Comparison of ENCODE assay signal across 7 cellular contexts in the genomic region with DNA sequence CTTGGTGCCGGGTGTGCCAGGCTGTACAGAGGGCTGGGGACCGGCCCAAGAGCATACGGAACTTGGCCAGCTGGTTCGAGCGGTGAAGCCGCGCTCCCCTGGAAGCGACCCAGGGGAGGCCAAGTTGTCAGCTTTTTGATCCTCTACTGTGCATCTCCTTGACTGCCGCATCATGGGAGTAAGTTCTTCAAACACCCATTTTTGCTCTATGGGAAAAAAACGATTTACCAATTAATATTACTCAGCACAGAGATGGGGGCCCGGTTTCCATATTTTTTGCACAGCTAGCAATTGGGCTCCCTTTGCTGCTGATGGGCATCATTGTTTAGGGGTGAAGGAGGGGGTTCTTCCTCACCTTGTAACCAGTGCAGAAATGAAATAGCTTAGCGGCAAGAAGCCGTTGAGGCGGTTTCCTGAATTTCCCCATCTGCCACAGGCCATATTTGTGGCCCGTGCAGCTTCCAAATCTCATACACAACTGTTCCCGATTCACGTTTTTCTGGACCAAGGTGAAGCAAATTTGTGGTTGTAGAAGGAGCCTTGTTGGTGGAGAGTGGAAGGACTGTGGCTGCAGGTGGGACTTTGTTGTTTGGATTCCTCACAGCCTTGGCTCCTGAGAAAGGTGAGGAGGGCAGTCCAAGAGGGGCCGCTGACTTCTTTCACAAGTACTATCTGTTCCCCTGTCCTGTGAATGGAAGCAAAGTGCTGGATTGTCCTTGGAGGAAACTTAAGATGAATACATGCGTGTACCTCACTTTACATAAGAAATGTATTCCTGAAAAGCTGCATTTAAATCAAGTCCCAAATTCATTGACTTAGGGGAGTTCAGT. TPM values are rescaled to one million over a fixed set of nuclear protein-coding genes. Genes with fewer than 3 reads are reported as not detected.
DNase-seq lines count a peak whose midpoint lies in the region; ATAC-seq and TF ChIP-seq lines count a peak whose summit lies in the region.
"Had no signal": no experiment of that assay in that cellular context is flagged by ENCODE, and none has a peak within 500 bp of the region (broad histone marks: within the 10 kb centered on the region; RNA-seq: fewer than 3 reads in every experiment).

No MANE protein-coding gene starts in this region.

- H3K9me3 Mint-ChIP-seq in Caco-2 (ENCODE audit: unreplicated experiment) (no peaks in the 10 kb centered on the region), WTC11 (no peaks in the 10 kb centered on the region), mesothelial cell of epicardium (no peaks in the 10 kb centered on the region)

- H3K4me1 Mint-ChIP-seq in Caco-2 (ENCODE audit: low read depth, unreplicated experiment) (peaks cover 43% of the 10 kb centered on the region), WTC11 (peaks cover 30% of the 10 kb centered on the region), mesothelial cell of epicardium (peaks cover 60% of the 10 kb centered on the region)

- no peaks in the 10 kb centered on the region for H3K27me3 ChIP-seq in Caco-2 (replicated peaks; ENCODE audit: control insufficient read depth, insufficient read depth, low read length)
- H3K27me3 ChIP-seq in WERI-Rb-1 (ENCODE audit: insufficient read depth, low read depth, severe bottlenecking) = no peaks in the 10 kb centered on the region

- peaks cover 32% of the 10 kb centered on the region for H3K4me1 ChIP-seq in Caco-2

- H3K36me3 ChIP-seq in Caco-2 (ENCODE audit: control insufficient read depth, insufficient read depth, low read length) (no peaks in the 10 kb centered on the region), WERI-Rb-1 (peaks cover 10% of the 10 kb centered on the region; the same call in 1 of the 2 replicates)

- H3K27me3 Mint-ChIP-seq in Caco-2 (ENCODE audit: insufficient read depth, unreplicated experiment) (no peaks in the 10 kb centered on the region), WTC11 (ENCODE audit: low read depth) (peaks cover 42% of the 10 kb centered on the region), mesothelial cell of epicardium (ENCODE audit: low read depth) (no peaks in the 10 kb centered on the region)

- H3K27ac ChIP-seq in WERI-Rb-1 = no peak overlapping the region

- H3K4me3 Mint-ChIP-seq in Caco-2 (ENCODE audit: unreplicated experiment) = peak overlapping the region; percentile 86
- H3K4me3 Mint-ChIP-seq in WTC11 = peak overlapping the region; percentile 79
- peak overlapping the region; percentile 76 for H3K4me3 Mint-ChIP-seq in mesothelial cell of epicardium

- TSS peak; percentile 39 for BruUV-seq in Caco-2 (replicated peaks; lab: Mats Ljungman, UMichigan)

- CTCF ChIA-PET in Caco-2 (lab: Charles Lee) (interaction anchor here (1.1 to 1.3 kb wide), 4 partner anchors 24 to 78 kb away, joined by 3 to 6 read pairs (median 4); no protein-coding TSS in a partner anchor), WTC11 (lab: Charles Lee) (no interaction called here)

- DNase-seq in Caco-2 (no peak), WTC11 (ENCODE audit: low spot score) (no peak), mesothelial cell of epicardium (ENCODE audit: low spot score in 2 of 2, unreplicated experiment in 2 of 2) (no peak), HK-2 (ENCODE audit: unreplicated experiment) (no peak), WERI-Rb-1 (no peak), kidney glomerular epithelial cell (lab: John Stamatoyannopoulos, UW) (no peak)

- ATAC-seq in WTC11 = no peak
- ATAC-seq: activated CD4-positive, CD25-positive, alpha-beta regulatory T cell treated with anti-CD3 and anti-CD28 coated beads, Interleukin-2, amount 50 U/mL, for 24 hours had no signal

- H3K27ac Mint-ChIP-seq in Caco-2 (ENCODE audit: unreplicated experiment) (peak overlapping the region; percentile 87), WTC11 (no peak overlapping the region), mesothelial cell of epicardium (peak overlapping the region; percentile 83)

- intact Hi-C loops in Caco-2 (cut with micrococcal nuclease; ENCODE audit: unreplicated experiment) = loop anchor here (1.0 to 5.0 kb wide), 4 partner anchors 15 to 287 kb away; a partner anchor contains a TSS

- TF ChIP-seq CTCF in Caco-2 (IDR thresholded peaks at IDR 0.05; ENCODE audit: insufficient read depth in 1 of 2, low read depth in 1 of 2, low read length in 1 of 2, severe bottlenecking in 1 of 2, unreplicated experiment in 1 of 2) = no peak
- TF ChIP-seq CTCF in WTC11 (IDR thresholded peaks at IDR 0.05) = no peak
- no peak for TF ChIP-seq CTCF in mesothelial cell of epicardium (IDR thresholded peaks at IDR 0.05; ENCODE audit: unreplicated experiment)
- TF ChIP-seq CTCF in WERI-Rb-1 (IDR thresholded peaks at IDR 0.05; ENCODE audit: low read depth, low read length) = no peak

- POLR2A ChIA-PET in Caco-2 (lab: Charles Lee) = interaction anchor here (0.5 to 1.3 kb wide), 4 partner anchors 20 to 521 kb away, joined by 3 to 4 read pairs (median 4); a partner anchor contains a TSS
- POLR2A ChIA-PET in WTC11 (lab: Charles Lee) = no interaction called here

- H3K36me3 Mint-ChIP-seq in Caco-2 (ENCODE audit: insufficient read depth, unreplicated experiment) (peaks cover 24% of the 10 kb centered on the region), WTC11 (no peaks in the 10 kb centered on the region), mesothelial cell of epicardium (no peaks in the 10 kb centered on the region)

- H3K9me3 ChIP-seq in Caco-2 (no peaks in the 10 kb centered on the region), WERI-Rb-1 (ENCODE audit: severe bottlenecking) (no peaks in the 10 kb centered on the region)

- peak overlapping the region; percentile 71 for H3K4me3 ChIP-seq in Caco-2 (ENCODE audit: low read depth, low read length)
- no peak overlapping the region; the same call in 1 of the 2 replicates for H3K4me3 ChIP-seq in WERI-Rb-1 (ENCODE audit: low read depth, low read length)

TF ChIP-seq in WTC11, 78 proteins besides CTCF, POLR2A, EP300 and RAD21:
- no peak for TF ChIP-seq SP1 (CRISPR knock-in tag; conservative IDR thresholded peaks at IDR 0.05)
- TF ChIP-seq, protein P1, sequence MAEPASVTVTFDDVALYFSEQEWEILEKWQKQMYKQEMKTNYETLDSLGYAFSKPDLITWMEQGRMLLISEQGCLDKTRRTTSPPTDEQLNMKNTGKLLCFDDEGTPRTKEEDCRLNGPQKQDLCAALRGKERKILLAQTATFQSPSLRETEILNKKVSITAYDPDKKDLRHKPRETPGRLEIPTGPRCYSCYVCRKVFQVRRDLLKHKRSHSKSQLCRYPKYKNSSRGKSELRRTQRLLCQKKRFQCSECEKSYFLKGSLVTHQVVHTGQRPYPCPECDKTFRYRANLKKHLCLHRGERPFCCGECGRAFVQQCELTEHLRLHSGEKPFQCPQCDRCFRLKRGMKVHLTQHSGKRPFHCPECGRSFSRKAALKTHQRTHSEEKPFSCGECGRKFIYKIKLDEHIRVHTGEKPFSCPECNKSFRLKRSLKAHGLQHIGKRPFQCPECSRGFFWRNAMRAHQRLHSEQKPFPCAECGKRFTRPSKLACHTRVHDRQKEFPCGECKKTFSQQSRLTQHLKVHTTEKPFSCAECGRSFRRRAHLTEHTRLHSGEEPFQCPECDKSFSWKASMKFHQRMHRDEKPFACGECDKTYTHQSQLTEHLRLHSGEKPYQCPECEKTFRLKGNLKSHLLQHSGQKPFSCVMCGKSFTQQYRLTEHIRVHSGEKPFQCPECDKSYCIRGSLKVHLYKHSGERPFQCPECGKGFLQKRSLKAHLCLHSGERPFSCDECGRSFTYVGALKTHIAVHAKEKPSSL (CRISPR knock-in tag; conservative IDR thresholded peaks at IDR 0.05) = no peak
- TF ChIP-seq ZBTB21 (CRISPR knock-in tag; IDR thresholded peaks at IDR 0.05; ENCODE audit: borderline replicate concordance) = no peak
- TF ChIP-seq IRF2 (CRISPR knock-in tag; IDR thresholded peaks at IDR 0.05; ENCODE audit: borderline replicate concordance, low read depth) = no peak

RNA-seq across cellular contexts. Expression of a gene that starts 2.1 kb away (rescaled TPM):
- total RNA-seq in Caco-2 (2022) (24.5 and 25.0 TPM in 2 replicates), WTC11 (2021) (5.1 to 7.7 TPM (median 5.5 TPM) in 3 replicates), mesothelial cell of epicardium (12.9 to 14.0 TPM (median 12.9 TPM) in 3 replicates)

RNA-seq across cellular contexts. Expression of a gene that starts 21.3 kb away (rescaled TPM):
- 3.4 and 3.6 TPM in 2 replicates for total RNA-seq in Caco-2 (2022)
- total RNA-seq in WTC11 (2021) = 0.33 to 0.66 TPM (median 0.62 TPM) in 3 replicates
- 4.1 to 5.0 TPM (median 4.9 TPM) in 3 replicates for total RNA-seq in mesothelial cell of epicardium

RNA-seq across cellular contexts. Expression of a gene that starts 33.6 kb away (rescaled TPM):
- total RNA-seq in Caco-2 (2022) (not detected in 2 replicates), WTC11 (2021) (not detected in 3 replicates), mesothelial cell of epicardium (not detected in 3 replicates)

RNA-seq across cellular contexts. Expression of a gene that starts 52.1 kb away (rescaled TPM):
- total RNA-seq in Caco-2 (2022) (27.5 and 29.2 TPM in 2 replicates), WTC11 (2021) (9.5 to 9.9 TPM (median 9.6 TPM) in 3 replicates), mesothelial cell of epicardium (16.6 to 18.9 TPM (median 16.6 TPM) in 3 replicates)

RNA-seq across cellular contexts. Expression of a gene that starts 52.2 kb away (rescaled TPM):
- total RNA-seq in Caco-2 (2022) (64.8 and 80.0 TPM in 2 replicates), WTC11 (2021) (34.3 to 38.2 TPM (median 37.8 TPM) in 3 replicates), mesothelial cell of epicardium (36.4 to 39.4 TPM (median 39.2 TPM) in 3 replicates)
